In the genomic region with DNA sequence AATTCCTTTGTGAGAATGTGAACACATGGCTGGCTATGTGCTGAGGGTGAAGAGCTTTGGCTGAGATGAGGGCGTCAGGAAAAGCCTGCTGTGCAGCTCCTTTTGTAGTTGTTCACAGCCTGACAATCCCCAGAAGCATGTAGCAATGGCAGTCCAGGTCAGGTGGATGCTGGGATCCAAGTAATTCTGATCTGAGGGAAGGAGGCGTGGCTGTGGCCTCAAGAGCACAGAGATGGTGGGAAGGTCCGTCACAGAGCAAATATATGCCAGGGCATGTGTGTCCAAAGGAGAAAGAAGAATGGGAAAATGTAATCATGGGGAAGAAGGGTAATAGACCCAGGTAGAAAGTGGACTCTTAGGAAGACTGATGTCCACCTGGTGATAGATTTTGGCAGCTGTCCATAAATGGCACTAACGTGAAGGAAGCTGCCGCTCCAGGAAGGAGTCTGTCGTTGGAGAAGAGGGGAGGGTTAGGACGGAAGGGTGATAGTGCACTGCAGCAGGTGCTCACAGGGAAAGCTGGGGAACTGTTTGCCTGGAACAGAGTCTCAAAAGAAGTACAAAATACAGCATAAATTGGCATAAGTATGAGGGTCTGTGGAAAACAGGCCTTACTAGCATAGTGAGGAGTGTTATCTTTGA, we compare ENCODE assay signal across 23 cellular contexts. TPM values are rescaled to one million over a fixed set of nuclear protein-coding genes. Genes with fewer than 3 reads are reported as not detected.
A peak's percentile ranks its signal among the peaks of the same experiment; 100 is the strongest.
DNase-seq lines count a peak whose midpoint lies in the region; ATAC-seq and TF ChIP-seq lines count a peak whose summit lies in the region.
"Had no signal": no experiment of that assay in that cellular context is flagged by ENCODE, and none has a peak within 500 bp of the region (broad histone marks: within the 10 kb centered on the region; RNA-seq: fewer than 3 reads in every experiment).

No MANE protein-coding gene starts in this region.

- H3K36me3 ChIP-seq in endodermal cell (ENCODE audit: control insufficient read depth, insufficient read depth, low read length) = peaks cover 81% of the 10 kb centered on the region
- peaks cover 52% of the 10 kb centered on the region for H3K36me3 ChIP-seq in upper lobe of right lung
- peaks cover 5% of the 10 kb centered on the region for H3K36me3 ChIP-seq in mesendoderm (ENCODE audit: control insufficient read depth, insufficient read depth, low read length)
- H3K36me3 ChIP-seq: gastroesophageal sphincter had no signal

- no peak overlapping the region for H3K56ac ChIP-seq in mesendoderm (ENCODE audit: low read length)

- no peak overlapping the region for H3K27ac ChIP-seq in endodermal cell (ENCODE audit: low read depth, low read length)
- H3K27ac ChIP-seq in upper lobe of right lung = no peak overlapping the region
- no peak overlapping the region for H3K27ac ChIP-seq in mesendoderm (ENCODE audit: low read depth, low read length)
- H3K27ac ChIP-seq: gastroesophageal sphincter, lower lobe of right lung, thyroid gland had no signal

- no peaks in the 10 kb centered on the region for H3K79me2 ChIP-seq in mesendoderm (ENCODE audit: control insufficient read depth, insufficient read depth, low read length)

- ATAC-seq in upper lobe of right lung = peak; percentile 48
- ATAC-seq: gastroesophageal sphincter had no signal

- H3K9me3 ChIP-seq in endodermal cell (ENCODE audit: control insufficient read depth, low read length) = no peaks in the 10 kb centered on the region
- no peaks in the 10 kb centered on the region for H3K9me3 ChIP-seq in upper lobe of right lung
- H3K9me3 ChIP-seq: gastroesophageal sphincter, lower lobe of right lung, thyroid gland had no signal

- no peaks in the 10 kb centered on the region for H3K4me1 ChIP-seq in endodermal cell (ENCODE audit: control insufficient read depth, insufficient read depth, low read length)
- peaks cover 5% of the 10 kb centered on the region for H3K4me1 ChIP-seq in upper lobe of right lung
- H3K4me1 ChIP-seq in mesendoderm (ENCODE audit: control insufficient read depth, low read depth, low read length) = no peaks in the 10 kb centered on the region
- H3K4me1 ChIP-seq: gastroesophageal sphincter, lower lobe of right lung, thyroid gland had no signal

- H3K4me2 ChIP-seq in mesendoderm (ENCODE audit: low read length) = no peak overlapping the region
- H3K4me2 ChIP-seq: smooth muscle cell had no signal

- no peak overlapping the region for H2AK5ac ChIP-seq in mesendoderm (ENCODE audit: low read length)

- H3K4me1 Mint-ChIP-seq in endodermal cell = peaks cover 9% of the 10 kb centered on the region
- H3K4me1 Mint-ChIP-seq: activated CD4-positive, alpha-beta T cell treated with anti-CD3 and anti-CD28 coated beads, Interleukin-2, amount 10 ng/mL, durations not matched to agents 24 days and 14 days; activated naive CD8-positive, alpha-beta T cell treated with anti-CD3 and anti-CD28 coated beads for 36 hours; B cell; IgD-negative memory B cell had no signal

- no peaks in the 10 kb centered on the region for H3K27me3 Mint-ChIP-seq in endodermal cell (ENCODE audit: insufficient read depth)
- H3K27me3 Mint-ChIP-seq: activated CD4-positive, alpha-beta T cell treated with anti-CD3 and anti-CD28 coated beads, Interleukin-2, amount 10 ng/mL, durations not matched to agents 24 days and 14 days; activated naive CD8-positive, alpha-beta T cell treated with anti-CD3 and anti-CD28 coated beads for 36 hours; B cell; IgD-negative memory B cell had no signal

- 86 to 93% methylated on average over 7 of the region's 7 CpGs for WGBS in endodermal cell (ENCODE audit: insufficient coverage in 1 of 2, insufficient read length in 1 of 2), 2 experiments
- no CpG with 5 or more reads among the region's 7 CpGs for WGBS in mesendoderm (ENCODE audit: extremely low coverage, insufficient coverage, low lambda C conversion rate)

- no peak overlapping the region for H3K4me3 Mint-ChIP-seq in endodermal cell
- H3K4me3 Mint-ChIP-seq: activated CD4-positive, alpha-beta T cell treated with anti-CD3 and anti-CD28 coated beads, Interleukin-2, amount 10 ng/mL, durations not matched to agents 24 days and 14 days; activated naive CD8-positive, alpha-beta T cell treated with anti-CD3 and anti-CD28 coated beads for 36 hours; activated T-helper 1 cell treated with anti-CD3 and anti-CD28 coated beads, Interleukin-12 subunit alpha, Interleukin-12 subunit beta, Interleukin-2, Interleukin-4 antibody, amounts not matched to agents 30 ng/mL and 10 ng/mL and 1 ng/mL, durations not matched to agents 14 hours and 24 hours and 36 hours; B cell; IgD-negative memory B cell; T-helper 1 cell treated with Interleukin-12 subunit alpha and Interleukin-12 subunit beta and Interleukin-4 antibody, amounts not matched to agents 30 μg/mL and 1 μg/mL, for 36 hours had no signal

- H3K9me3 Mint-ChIP-seq in endodermal cell = no peaks in the 10 kb centered on the region
- H3K9me3 Mint-ChIP-seq: activated CD4-positive, alpha-beta T cell treated with anti-CD3 and anti-CD28 coated beads, Interleukin-2, amount 10 ng/mL, durations not matched to agents 24 days and 14 days; activated naive CD8-positive, alpha-beta T cell treated with anti-CD3 and anti-CD28 coated beads for 36 hours; activated T-helper 1 cell treated with anti-CD3 and anti-CD28 coated beads, Interleukin-12 subunit alpha, Interleukin-12 subunit beta, Interleukin-2, Interleukin-4 antibody, amounts not matched to agents 30 ng/mL and 10 ng/mL and 1 ng/mL, durations not matched to agents 14 hours and 24 hours and 36 hours; T-helper 1 cell treated with Interleukin-12 subunit alpha and Interleukin-12 subunit beta and Interleukin-4 antibody, amounts not matched to agents 30 μg/mL and 1 μg/mL, for 36 hours had no signal

- H3K79me1 ChIP-seq in mesendoderm (ENCODE audit: low read length) = peaks cover 10% of the 10 kb centered on the region

- no peak overlapping the region for H3K4ac ChIP-seq in mesendoderm (ENCODE audit: low read depth, low read length)

- H4K5ac ChIP-seq in mesendoderm (ENCODE audit: low read length) = no peak overlapping the region

- no peak overlapping the region for H3K18ac ChIP-seq in mesendoderm (ENCODE audit: low read length)

- no peak overlapping the region for H2BK5ac ChIP-seq in mesendoderm (ENCODE audit: low read length)

- H3K9ac ChIP-seq in endodermal cell (ENCODE audit: extremely low read depth, low read length, poor library complexity, severe bottlenecking) (no peak overlapping the region), mesendoderm (ENCODE audit: low read length) (no peak overlapping the region)

- DNase-seq in NCI-H345 (lab: John Stamatoyannopoulos, UW) = peak; percentile 50
- DNase-seq in NCI-H345 treated with DMSO at 0.1 percent for 48 hours (lab: John Stamatoyannopoulos, UW; ENCODE audit: unreplicated experiment) = no peak
- peak; percentile 53 for DNase-seq in NCI-H2196 treated with DMSO at 0.1 percent for 48 hours (lab: John Stamatoyannopoulos, UW; ENCODE audit: unreplicated experiment)
- peak; percentile 44 for DNase-seq in endodermal cell
- DNase-seq in upper lobe of right lung = no peak
- DNase-seq in mesendoderm = no peak
- DNase-seq in midbrain (lab: John Stamatoyannopoulos, UW) = no peak
- DNase-seq in NCI-H1930 (lab: John Stamatoyannopoulos, UW) = no peak
- DNase-seq: activated CD4-positive, alpha-beta T cell treated with anti-CD3 and anti-CD28 coated beads, Interleukin-2, amount 10 ng/mL, durations not matched to agents 24 days and 14 days; activated naive CD8-positive, alpha-beta T cell treated with anti-CD3 and anti-CD28 coated beads for 36 hours; hypothalamus; lower lobe of right lung; NCI-H1436; occipital lobe; stimulated activated CD4-positive, alpha-beta T cell treated with anti-CD3 and anti-CD28 coated beads, Interleukin-2, amount 100 ng/mL, for 48 hours; stimulated activated naive CD4-positive, alpha-beta T cell treated with Interleukin-2 at 50 U/mL for 16 hours; thyroid gland had no signal

- no peak overlapping the region for H3K23ac ChIP-seq in mesendoderm (ENCODE audit: low read length)

- no peak overlapping the region for H2BK15ac ChIP-seq in mesendoderm (replicated peaks; ENCODE audit: low read depth)

- H3K36me3 Mint-ChIP-seq in endodermal cell (ENCODE audit: low read depth) = peaks cover 77% of the 10 kb centered on the region
- H3K36me3 Mint-ChIP-seq: activated naive CD8-positive, alpha-beta T cell treated with anti-CD3 and anti-CD28 coated beads for 36 hours; IgD-negative memory B cell had no signal

- H3K4me3 ChIP-seq in endodermal cell (ENCODE audit: low read length) (no peak overlapping the region), upper lobe of right lung (no peak overlapping the region), mesendoderm (ENCODE audit: low read length) (no peak overlapping the region)
- H3K4me3 ChIP-seq: gastroesophageal sphincter, lower lobe of right lung, smooth muscle cell, thyroid gland had no signal

- intact Hi-C loops in upper lobe of right lung (cut with DNase I) = no loop called here

- H3K27me3 ChIP-seq in endodermal cell (ENCODE audit: control insufficient read depth, insufficient read depth, low read length, poor library complexity, severe bottlenecking) (no peaks in the 10 kb centered on the region), upper lobe of right lung (no peaks in the 10 kb centered on the region), mesendoderm (ENCODE audit: insufficient read depth, low read length, poor library complexity) (no peaks in the 10 kb centered on the region)
- H3K27me3 ChIP-seq: gastroesophageal sphincter, thyroid gland had no signal

- no peak overlapping the region for H2BK120ac ChIP-seq in mesendoderm (ENCODE audit: low read depth, low read length)

- no peak overlapping the region for H4K8ac ChIP-seq in mesendoderm (ENCODE audit: low read depth, low read length)

- H3K27ac Mint-ChIP-seq in endodermal cell = peak overlapping the region; percentile 12
- H3K27ac Mint-ChIP-seq: activated CD4-positive, alpha-beta T cell treated with anti-CD3 and anti-CD28 coated beads, Interleukin-2, amount 10 ng/mL, durations not matched to agents 24 days and 14 days; activated naive CD8-positive, alpha-beta T cell treated with anti-CD3 and anti-CD28 coated beads for 36 hours; activated T-helper 1 cell treated with anti-CD3 and anti-CD28 coated beads, Interleukin-12 subunit alpha, Interleukin-12 subunit beta, Interleukin-2, Interleukin-4 antibody, amounts not matched to agents 30 ng/mL and 10 ng/mL and 1 ng/mL, durations not matched to agents 14 hours and 24 hours and 36 hours; B cell; IgD-negative memory B cell; T-helper 1 cell treated with Interleukin-12 subunit alpha and Interleukin-12 subunit beta and Interleukin-4 antibody, amounts not matched to agents 30 μg/mL and 1 μg/mL, for 36 hours had no signal

- TF ChIP-seq CTCF in endodermal cell (conservative IDR thresholded peaks at IDR 0.05) (no peak), upper lobe of right lung (IDR thresholded peaks at IDR 0.05) (no peak)

RNA-seq across cellular contexts. Expression of gene MGST1, which starts 13.8 kb away (rescaled TPM):
- total RNA-seq in endodermal cell (100 to 1,000 TPM; 203 to 357 TPM), upper lobe of right lung (357 TPM)
- polyA plus RNA-seq in endodermal cell (2013, experiment 1 of 2) = 209 TPM
- polyA plus RNA-seq in endodermal cell (2013, experiment 2 of 2) = 188 TPM
- polyA plus RNA-seq in mesendoderm (2013, experiment 1 of 2) = 1,103 TPM
- polyA plus RNA-seq in mesendoderm (2013, experiment 2 of 2) = 1,074 TPM
- total RNA-seq: activated naive CD8-positive, alpha-beta T cell treated with anti-CD3 and anti-CD28 coated beads for 36 hours; B cell had no signal
- polyA plus RNA-seq: IgD-negative memory B cell had no signal

Comparison
In these comparisons a context has a peak if more than half of its experiments do, and no peak if none do; other contexts are left out.
1. DNase-seq: peak in NCI-H345 (single experiment), NCI-H2196 treated with DMSO at 0.1 percent for 48 hours (single experiment) and endodermal cell (single experiment); none in NCI-H345 treated with DMSO at 0.1 percent for 48 hours (single experiment), upper lobe of right lung (single experiment), mesendoderm (single experiment), midbrain (single experiment) and NCI-H1930 (0 of 2).